In genomic region chr10:102712843-102713242, GRCh38 we compare ENCODE assay signal across 7 cellular contexts. TPM values are rescaled to one million over a fixed set of nuclear protein-coding genes. Genes with fewer than 3 reads are reported as not detected.
DNase-seq lines count a peak whose midpoint lies in the region; ATAC-seq, FAIRE-seq and TF ChIP-seq lines count a peak whose summit lies in the region.

No MANE protein-coding gene starts in this region.

- no peaks in the 10 kb centered on the region for H3K9me3 Mint-ChIP-seq in T-cell

- H3K36me3 ChIP-seq in HEK293 (ENCODE audit: control insufficient read depth in 2 of 2, insufficient read depth in 1 of 2, low read length in 2 of 2) (peaks cover 0 to 3% of the 10 kb centered on the region in 2 experiments; a peak in 2 of 3 replicates), smooth muscle cell (ENCODE audit: low read depth) (no peaks in the 10 kb centered on the region)

- H3K9me3 ChIP-seq in HEK293 (ENCODE audit: control insufficient read depth, insufficient read depth, low read depth, low read length) (no peaks in the 10 kb centered on the region), smooth muscle cell (replicated peaks; ENCODE audit: low read depth) (no peaks in the 10 kb centered on the region)

- peak overlapping the region; percentile 82 to 93 for H3K27ac Mint-ChIP-seq in T-cell

- H3K9ac ChIP-seq in smooth muscle cell (ENCODE audit: low read depth), result peak overlapping the region; percentile 90

- CTCF ChIA-PET in HEK293 (lab: Yijun Ruan, JAX) (interaction anchor here (0.7 to 6.7 kb wide), 7 partner anchors 14 to 483 kb away, joined by 3 to 57 read pairs (median 4); no protein-coding TSS in a partner anchor), T-cell (lab: Charles Lee) (interaction anchor here (0.7 to 2.9 kb wide), 8 partner anchors 14 to 471 kb away, joined by 3 to 28 read pairs (median 6); partner anchors contain the start of genes ACTR1A (in 1 of the 2), PITX3 (in 1 of the 2), TRIM8 (in 1 of the 2) and WBP1L (in 1 of the 2))

- WGBS in smooth muscle cell (ENCODE audit: low lambda C conversion rate), result 19% methylated on average over 1 of the region's 1 CpG

- 0 out of 2 replicates have a peak overlapping the region, but pooled peaks have one; percentile 65 for H3K27ac ChIP-seq in HEK293 (ENCODE audit: extremely low read depth, low read depth, low read length)
- peak overlapping the region; percentile 91 for H3K27ac ChIP-seq in smooth muscle cell (ENCODE audit: low read depth)

- H3K27me3 Mint-ChIP-seq in T-cell, result no peaks in the 10 kb centered on the region

- H3K4me2 ChIP-seq in smooth muscle cell, result peak overlapping the region; percentile 86

- peaks cover 37 to 56% (median 48%) of the 10 kb centered on the region in 3 donors for H3K4me1 Mint-ChIP-seq in T-cell

- peak overlapping the region; percentile 88 to 97 (median 95) for H3K4me3 Mint-ChIP-seq in T-cell

- no peaks in the 10 kb centered on the region for H3K27me3 ChIP-seq in smooth muscle cell (ENCODE audit: low read depth)

- H3K79me2 ChIP-seq in smooth muscle cell (ENCODE audit: low read depth), result peaks cover 55% of the 10 kb centered on the region

- H3K4me3 ChIP-seq in HEK293 (ENCODE audit: low read depth, low read length) (peak overlapping the region; percentile 65), smooth muscle cell (peak overlapping the region; percentile 89)

- TF ChIP-seq CTCF in HEK293 (tag by site-specific recombination; IDR thresholded peaks at IDR 0.05) (no peak), smooth muscle cell (IDR thresholded peaks at IDR 0.05; ENCODE audit: borderline replicate concordance, insufficient read depth, poor library complexity, severe bottlenecking) (no peak)

- no peak for FAIRE-seq in GM19239 (lab: Jason Lieb, UNC)

- ATAC-seq in T-cell (replicated peaks in 1 of 4) (no peak), HG03565 (IDR thresholded peaks at IDR 0.05; ENCODE audit: unreplicated experiment) (no peak), GM21367 (IDR thresholded peaks at IDR 0.05; ENCODE audit: unreplicated experiment) (no peak)

- H3K36me3 Mint-ChIP-seq in T-cell, result peaks cover 7% of the 10 kb centered on the region

- H3F3A ChIP-seq in smooth muscle cell (ENCODE audit: low read depth), result peaks cover 17% of the 10 kb centered on the region

- POLR2A ChIA-PET in HEK293 (lab: Yijun Ruan, JAX), result interaction anchor here (0.7 to 2.9 kb wide), 5 partner anchors 31 to 655 kb away, joined by 3 to 13 read pairs (median 5); partner anchors contain the start of gene WBP1L
- POLR2A ChIA-PET in T-cell (lab: Charles Lee), result interaction anchor here (0.6 to 1.3 kb wide), 4 partner anchors 37 to 264 kb away, joined by 3 to 10 read pairs (median 3); no protein-coding TSS in a partner anchor

- DNase-seq in T-cell (no peak), fibroblast of peridontal ligament (ENCODE audit: extremely low read depth) (peak; percentile 29), smooth muscle cell (lab: John Stamatoyannopoulos, UW; ENCODE audit: unreplicated experiment) (no peak), GM19239 (ENCODE audit: insufficient read length, low spot score) (no peak)

- H4K20me1 ChIP-seq in smooth muscle cell (ENCODE audit: low read depth), result peaks cover 16% of the 10 kb centered on the region

- H3K4me1 ChIP-seq in HEK293 (ENCODE audit: control insufficient read depth, insufficient read depth, low read length), result peaks cover 22% of the 10 kb centered on the region
- H3K4me1 ChIP-seq in smooth muscle cell (ENCODE audit: low read depth), result peaks cover 28% of the 10 kb centered on the region

- peak overlapping the region; percentile 75 for H2AFZ ChIP-seq in smooth muscle cell (ENCODE audit: low read depth)

TF ChIP-seq in HEK293, 187 proteins besides CTCF, POLR2A, EP300 and RAD21:
- peak; percentile 2; the same call in 1 of the 2 replicates for TF ChIP-seq PRDM1 (tag by site-specific recombination; IDR thresholded peaks at IDR 0.05)
- TF ChIP-seq ZIC2 (tag by site-specific recombination; IDR thresholded peaks at IDR 0.05), result no peak
- no peak for TF ChIP-seq ZNF266 (tag by site-specific recombination; IDR thresholded peaks at IDR 0.05; ENCODE audit: low read depth)
- TF ChIP-seq ZNF362 (tag by site-specific recombination; IDR thresholded peaks at IDR 0.05), result peak; percentile 98
- TF ChIP-seq, protein P1, sequence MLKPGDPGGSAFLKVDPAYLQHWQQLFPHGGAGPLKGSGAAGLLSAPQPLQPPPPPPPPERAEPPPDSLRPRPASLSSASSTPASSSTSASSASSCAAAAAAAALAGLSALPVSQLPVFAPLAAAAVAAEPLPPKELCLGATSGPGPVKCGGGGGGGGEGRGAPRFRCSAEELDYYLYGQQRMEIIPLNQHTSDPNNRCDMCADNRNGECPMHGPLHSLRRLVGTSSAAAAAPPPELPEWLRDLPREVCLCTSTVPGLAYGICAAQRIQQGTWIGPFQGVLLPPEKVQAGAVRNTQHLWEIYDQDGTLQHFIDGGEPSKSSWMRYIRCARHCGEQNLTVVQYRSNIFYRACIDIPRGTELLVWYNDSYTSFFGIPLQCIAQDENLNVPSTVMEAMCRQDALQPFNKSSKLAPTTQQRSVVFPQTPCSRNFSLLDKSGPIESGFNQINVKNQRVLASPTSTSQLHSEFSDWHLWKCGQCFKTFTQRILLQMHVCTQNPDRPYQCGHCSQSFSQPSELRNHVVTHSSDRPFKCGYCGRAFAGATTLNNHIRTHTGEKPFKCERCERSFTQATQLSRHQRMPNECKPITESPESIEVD (tag by site-specific recombination; IDR thresholded peaks at IDR 0.05), result peak; percentile 75

RNA-seq across cellular contexts. Expression of gene ARL3, which starts 1.4 kb away (rescaled TPM):
- total RNA-seq in T-cell (1 to 10 TPM; 2.7 to 5.0 (median 3.5) TPM), smooth muscle cell (12.7 and 14.1 TPM in 2 replicates)
- polyA plus RNA-seq in smooth muscle cell, result 30.2 and 31.0 TPM in 2 replicates

RNA-seq across cellular contexts. Expression of gene SFXN2, which starts 1.6 kb away (rescaled TPM):
- total RNA-seq in T-cell (10 to 100 TPM in 4 of 5 donors, 1 to 10 TPM in 1; 9.2 to 32.6 (median 22.6) TPM), smooth muscle cell (2.6 and 2.9 TPM in 2 replicates)
- 1.7 and 2.0 TPM in 2 replicates for polyA plus RNA-seq in smooth muscle cell

RNA-seq across cellular contexts. Expression of gene WBP1L, which starts 30.9 kb away (rescaled TPM):
- total RNA-seq in T-cell (10 to 100 TPM; 20.0 to 38.5 (median 33.0) TPM), smooth muscle cell (33.9 and 45.3 TPM in 2 replicates)
- 18.0 and 18.2 TPM in 2 replicates for polyA plus RNA-seq in smooth muscle cell
